2 cellular contexts compared by ENCODE assay signal in genomic region chr22:42686756-42687491, GRCh38.
TF ChIP-seq lines count a peak whose summit lies in the region.

No MANE protein-coding gene starts in this region.

TF ChIP-seq in HCT116, 20 proteins besides CTCF, POLR2A, EP300 and RAD21:
- TF ChIP-seq SP1 (IDR thresholded peaks at IDR 0.05; ENCODE audit: low read depth) (no peak), SIN3A (IDR thresholded peaks at IDR 0.05; ENCODE audit: low read depth) (no peak), EZH2 (IDR thresholded peaks at IDR 0.05) (no peak), ZFX (IDR thresholded peaks at IDR 0.05) (no peak), EGR1 (IDR thresholded peaks at IDR 0.05; ENCODE audit: low read depth) (no peak), ELF1 (IDR thresholded peaks at IDR 0.05; ENCODE audit: borderline replicate concordance, low read depth) (no peak), MAX (IDR thresholded peaks at IDR 0.05) (no peak), ZNF274 (IDR thresholded peaks at IDR 0.05; ENCODE audit: low read depth, low read length) (no peak), POLR2AphosphoS5 (IDR thresholded peaks at IDR 0.05; ENCODE audit: low read depth, low read length) (no peak), REST (IDR thresholded peaks at IDR 0.05; ENCODE audit: low read depth) (no peak), CEBPB (IDR thresholded peaks at IDR 0.05; ENCODE audit: low read depth) (no peak), FOSL1 (IDR thresholded peaks at IDR 0.05; ENCODE audit: low read depth) (no peak), ATF3 (IDR thresholded peaks at IDR 0.05) (no peak)

TF ChIP-seq in K562, 482 proteins besides CTCF, POLR2A, EP300 and RAD21:
- TF ChIP-seq NFIC (IDR thresholded peaks at IDR 0.05) (peak; percentile 51; the same call in 1 of the 2 replicates), NR2C1 (IDR thresholded peaks at IDR 0.05) (no peak), NR2C1 (tag; IDR thresholded peaks at IDR 0.05) (no peak)
